Comparison of ENCODE assay signal across 8 cellular contexts in genomic region chr19:18879579-18880373, GRCh38. TPM values are rescaled to one million over a fixed set of nuclear protein-coding genes. Genes with fewer than 3 reads are reported as not detected.
DNase-seq lines count a peak whose midpoint lies in the region; ATAC-seq and TF ChIP-seq lines count a peak whose summit lies in the region.

No MANE protein-coding gene starts in this region.

- ATAC-seq in mucosa of descending colon = peak; percentile 91
- no peak for ATAC-seq in omental fat pad (ENCODE audit: low FRiP score)

- H3K4me1 ChIP-seq in mucosa of descending colon (ENCODE audit: low read depth) = peaks cover 12% of the 10 kb centered on the region

- no peak overlapping the region for H3K4me3 Mint-ChIP-seq in activated CD4-positive, alpha-beta memory T cell treated with anti-CD3 and anti-CD28 coated beads, Interleukin-2, amount 10 ng/mL, durations not matched to agents 7 days and 5 days

- no peak overlapping the region for H3K4me3 ChIP-seq in Jurkat, Clone E6-1 (ENCODE audit: low read length)
- H3K4me3 ChIP-seq in mucosa of descending colon = no peak overlapping the region

- H3K27ac Mint-ChIP-seq in activated CD4-positive, alpha-beta memory T cell treated with anti-CD3 and anti-CD28 coated beads, Interleukin-2, amount 10 ng/mL, durations not matched to agents 7 days and 5 days = no peak overlapping the region

- H3K36me3 Mint-ChIP-seq in activated CD4-positive, alpha-beta memory T cell treated with anti-CD3 and anti-CD28 coated beads, Interleukin-2, amount 10 ng/mL, durations not matched to agents 7 days and 5 days (ENCODE audit: low read depth) = no peaks in the 10 kb centered on the region

- CTCF ChIA-PET in activated CD4-positive, alpha-beta memory T cell treated with anti-CD3 and anti-CD28 coated beads, Interleukin-2, amount 10 ng/mL, durations not matched to agents 7 days and 5 days (lab: Charles Lee) = no interaction called here

- POLR2A ChIA-PET in activated CD4-positive, alpha-beta memory T cell treated with anti-CD3 and anti-CD28 coated beads, Interleukin-2, amount 10 ng/mL, durations not matched to agents 7 days and 5 days (lab: Charles Lee) = no interaction called here

- DNase-seq in NCI-H1092 treated with DMSO at 0.1 percent for 48 hours (lab: John Stamatoyannopoulos, UW) = peak; percentile 5
- DNase-seq in NCI-H1092 (lab: John Stamatoyannopoulos, UW) = no peak
- DNase-seq in Jurkat, Clone E6-1 (ENCODE audit: low read depth, low spot score) = peak; percentile 59
- peak; percentile 38 for DNase-seq in activated CD4-positive, alpha-beta memory T cell treated with anti-CD3 and anti-CD28 coated beads, Interleukin-2, amount 10 ng/mL, durations not matched to agents 7 days and 5 days
- peak; percentile 87 to 89 (median 87) for DNase-seq in mucosa of descending colon
- DNase-seq in omental fat pad (ENCODE audit: low spot score) = no peak
- DNase-seq in SHP77 treated with DMSO at 0.1 percent for 48 hours (lab: John Stamatoyannopoulos, UW) = no peak
- no peak for DNase-seq in NOMO-1 treated with dmso at 0.1 percent for 144 hours (lab: John Stamatoyannopoulos, UW; ENCODE audit: unreplicated experiment)

- H3K9me3 ChIP-seq in mucosa of descending colon = no peaks in the 10 kb centered on the region

- no peaks in the 10 kb centered on the region for H3K9me3 Mint-ChIP-seq in activated CD4-positive, alpha-beta memory T cell treated with anti-CD3 and anti-CD28 coated beads, Interleukin-2, amount 10 ng/mL, durations not matched to agents 7 days and 5 days

- intact Hi-C loops in mucosa of descending colon (cut with DNase I, micrococcal nuclease) = no loop called here

- no peaks in the 10 kb centered on the region for H3K4me1 Mint-ChIP-seq in activated CD4-positive, alpha-beta memory T cell treated with anti-CD3 and anti-CD28 coated beads, Interleukin-2, amount 10 ng/mL, durations not matched to agents 7 days and 5 days

- no peak for TF ChIP-seq CTCF in mucosa of descending colon (IDR thresholded peaks at IDR 0.05)
- no peak for TF ChIP-seq CTCF in omental fat pad (IDR thresholded peaks at IDR 0.05)

- no peaks in the 10 kb centered on the region for H3K27me3 Mint-ChIP-seq in activated CD4-positive, alpha-beta memory T cell treated with anti-CD3 and anti-CD28 coated beads, Interleukin-2, amount 10 ng/mL, durations not matched to agents 7 days and 5 days

- no peaks in the 10 kb centered on the region for H3K36me3 ChIP-seq in mucosa of descending colon (ENCODE audit: low read depth)

RNA-seq across cellular contexts. Expression of gene CERS1, which starts 16.2 kb away (rescaled TPM):
- polyA plus RNA-seq in Jurkat, Clone E6-1 (2012; ENCODE audit: insufficient read depth, insufficient read length) = 12.0 TPM
- not detected for total RNA-seq in activated CD4-positive, alpha-beta memory T cell treated with anti-CD3 and anti-CD28 coated beads, Interleukin-2, amount 10 ng/mL, durations not matched to agents 7 days and 5 days
- total RNA-seq in mucosa of descending colon (1 to 10 TPM in 1 of 3 donors, under 1 TPM in 2; 0.17 to 1.3 (median 0.39) TPM), omental fat pad (under 1 TPM in 2 of 4 donors, not detected in 2; 0.19 to 0.24 TPM)

RNA-seq across cellular contexts. Expression of gene COPE, which starts 39.4 kb away (rescaled TPM):
- polyA plus RNA-seq in Jurkat, Clone E6-1 (2012; ENCODE audit: insufficient read depth, insufficient read length) = 311 TPM
- total RNA-seq in activated CD4-positive, alpha-beta memory T cell treated with anti-CD3 and anti-CD28 coated beads, Interleukin-2, amount 10 ng/mL, durations not matched to agents 7 days and 5 days = 100 to 1,000 TPM; 274 to 278 TPM
- total RNA-seq in mucosa of descending colon (100 to 1,000 TPM; 119 to 227 (median 176) TPM), omental fat pad (100 to 1,000 TPM; 158 to 202 (median 169) TPM)

RNA-seq across cellular contexts. Expression of gene DDX49, which starts 39.7 kb away (rescaled TPM):
- 60.0 TPM for polyA plus RNA-seq in Jurkat, Clone E6-1 (2012; ENCODE audit: insufficient read depth, insufficient read length)
- total RNA-seq in activated CD4-positive, alpha-beta memory T cell treated with anti-CD3 and anti-CD28 coated beads, Interleukin-2, amount 10 ng/mL, durations not matched to agents 7 days and 5 days = 10 to 100 TPM; 34.0 to 36.2 TPM
- total RNA-seq in mucosa of descending colon (10 to 100 TPM; 37.4 to 47.3 (median 40.4) TPM), omental fat pad (10 to 100 TPM; 29.8 to 73.9 (median 36.6) TPM)

RNA-seq across cellular contexts. Expression of gene UPF1, which starts 48.0 kb away (rescaled TPM):
- 64.7 TPM for polyA plus RNA-seq in Jurkat, Clone E6-1 (2012; ENCODE audit: insufficient read depth, insufficient read length)
- total RNA-seq in activated CD4-positive, alpha-beta memory T cell treated with anti-CD3 and anti-CD28 coated beads, Interleukin-2, amount 10 ng/mL, durations not matched to agents 7 days and 5 days = 10 to 100 TPM; 74.4 to 74.6 TPM
- total RNA-seq in mucosa of descending colon (10 to 100 TPM; 79.2 to 87.2 (median 83.4) TPM), omental fat pad (100 to 1,000 TPM in 2 of 4 donors, 10 to 100 TPM in 2; 67.3 to 113 (median 96.0) TPM)

Comparison
In these comparisons a context has a peak if more than half of its experiments do, and no peak if none do; other contexts are left out.
1. DNase-seq: peak in NCI-H1092 treated with DMSO at 0.1 percent for 48 hours (single experiment), Jurkat, Clone E6-1 (single experiment), activated CD4-positive, alpha-beta memory T cell treated with anti-CD3 and anti-CD28 coated beads, Interleukin-2, amount 10 ng/mL, durations not matched to agents 7 days and 5 days (single experiment) and mucosa of descending colon (3 of 3); none in NCI-H1092 (single experiment), omental fat pad (single experiment), SHP77 treated with DMSO at 0.1 percent for 48 hours (single experiment) and NOMO-1 treated with dmso at 0.1 percent for 144 hours (single experiment).